ENCODE assay signal across 8 cellular contexts in genomic region chr10:80407836-80408197, GRCh38. TPM values are rescaled to one million over a fixed set of nuclear protein-coding genes. Genes with fewer than 3 reads are reported as not detected.
DNase-seq lines count a peak whose midpoint lies in the region; ATAC-seq and TF ChIP-seq lines count a peak whose summit lies in the region.

No MANE protein-coding gene starts in this region.

- no peaks in the 10 kb centered on the region for H3K79me2 ChIP-seq in OCI-LY3 (ENCODE audit: low read length)

- H3K36me3 ChIP-seq in OCI-LY3 (replicated peaks; ENCODE audit: low read depth, low read length) (no peaks in the 10 kb centered on the region), ascending aorta (no peaks in the 10 kb centered on the region), kidney epithelial cell (ENCODE audit: control insufficient read depth, insufficient read depth, low read length) (no peaks in the 10 kb centered on the region)

- H3K27me3 ChIP-seq in OCI-LY3 (ENCODE audit: low read depth, low read length) (no peaks in the 10 kb centered on the region), ascending aorta (no peaks in the 10 kb centered on the region), kidney epithelial cell (ENCODE audit: control insufficient read depth, insufficient read depth, low read length) (no peaks in the 10 kb centered on the region)

- H3K27ac ChIP-seq in OCI-LY3 (ENCODE audit: low read length) (no peak overlapping the region), ascending aorta (peak overlapping the region; percentile 62 to 76)

- H2AFZ ChIP-seq in OCI-LY3 (ENCODE audit: low read depth, low read length), result 0 out of 2 replicates have a peak overlapping the region, but pooled peaks have one; percentile 70

- H4K20me1 ChIP-seq in OCI-LY3 (ENCODE audit: insufficient read depth, low read length), result no peaks in the 10 kb centered on the region

- H3K4me3 ChIP-seq in OCI-LY3 (ENCODE audit: low read length) (peak overlapping the region; percentile 83), ascending aorta (peak overlapping the region; percentile 72 to 90), kidney epithelial cell (ENCODE audit: low read depth, low read length) (peak overlapping the region; percentile 68)

- intact Hi-C loops in ascending aorta (cut with DNase I), result loop anchor here (2.0 kb wide), 2 partner anchors 19 to 47 kb away; partner anchors contain the start of gene TSPAN14

- H3K4me2 ChIP-seq in OCI-LY3 (ENCODE audit: low read length), result peak overlapping the region; percentile 67

- DNase-seq in ascending aorta (ENCODE audit: low spot score in 2 of 2) (no peak), kidney epithelial cell (ENCODE audit: low read depth) (no peak), amniotic stem cell (lab: John Stamatoyannopoulos, UW) (no peak), cerebellar cortex (ENCODE audit: low spot score) (no peak)
- DNase-seq in stimulated activated CD4-positive, alpha-beta T cell treated with anti-CD3 and anti-CD28 coated beads, Interleukin-1b, Interleukin-23, amount 100 ng/mL, for 24 hours (ENCODE audit: low read depth in 4 of 4, low spot score in 1 of 4), result peak; percentile 17 to 54 (median 26)

- TF ChIP-seq CTCF in OCI-LY3 (IDR thresholded peaks at IDR 0.05; ENCODE audit: low read depth, low read length) (no peak), ascending aorta (IDR thresholded peaks at IDR 0.05) (no peak), kidney epithelial cell (IDR thresholded peaks at IDR 0.05; ENCODE audit: insufficient read depth, low read length, poor library complexity, severe bottlenecking) (no peak)

- no peaks in the 10 kb centered on the region for H3K9me3 ChIP-seq in OCI-LY3 (ENCODE audit: insufficient read depth, low read length)
- no peaks in the 10 kb centered on the region for H3K9me3 ChIP-seq in ascending aorta

- H3K4me1 ChIP-seq in OCI-LY3 (ENCODE audit: low read length) (no peaks in the 10 kb centered on the region), ascending aorta (peaks cover 0 to 2% of the 10 kb centered on the region in 2 donors)

- ATAC-seq in GM18520 (IDR thresholded peaks at IDR 0.05; ENCODE audit: unreplicated experiment), result peak; percentile 9
- peak; percentile 22 for ATAC-seq in HG02798 (IDR thresholded peaks at IDR 0.05; ENCODE audit: poor library complexity, unreplicated experiment)

- H3K9ac ChIP-seq in OCI-LY3 (ENCODE audit: low read length), result peak overlapping the region; percentile 70

RNA-seq across cellular contexts. Expression of gene PRXL2A, which starts 0.5 kb away (rescaled TPM):
- total RNA-seq in ascending aorta (22.7 TPM), kidney epithelial cell (64.4 and 72.4 TPM in 2 replicates)

RNA-seq across cellular contexts. Expression of gene TSPAN14, which starts 46.3 kb away (rescaled TPM):
- 161 TPM for total RNA-seq in ascending aorta
- total RNA-seq in kidney epithelial cell, result 111 and 116 TPM in 2 replicates

RNA-seq across cellular contexts. Expression of gene DYDC2, which starts 51.2 kb away (rescaled TPM):
- total RNA-seq in ascending aorta (not detected), kidney epithelial cell (0.14 and 3.0 TPM in 2 replicates)

RNA-seq across cellular contexts. Expression of gene DYDC1, which starts 51.3 kb away (rescaled TPM):
- not detected for total RNA-seq in ascending aorta
- not detected in 2 replicates for total RNA-seq in kidney epithelial cell

Comparison
In these comparisons a context has a peak if more than half of its experiments do, and no peak if none do; other contexts are left out.
1. DNase-seq: peak in stimulated activated CD4-positive, alpha-beta T cell treated with anti-CD3 and anti-CD28 coated beads, Interleukin-1b, Interleukin-23, amount 100 ng/mL, for 24 hours (4 of 4); none in ascending aorta (0 of 2), kidney epithelial cell (single experiment), amniotic stem cell (single experiment) and cerebellar cortex (single experiment).
2. Peak in every context shown above with its lines, with median percentiles within 50 percentile points of each other: H3K4me3 ChIP-seq.